Comparison of ENCODE assay signal across 1 cellular context in the genomic region with DNA sequence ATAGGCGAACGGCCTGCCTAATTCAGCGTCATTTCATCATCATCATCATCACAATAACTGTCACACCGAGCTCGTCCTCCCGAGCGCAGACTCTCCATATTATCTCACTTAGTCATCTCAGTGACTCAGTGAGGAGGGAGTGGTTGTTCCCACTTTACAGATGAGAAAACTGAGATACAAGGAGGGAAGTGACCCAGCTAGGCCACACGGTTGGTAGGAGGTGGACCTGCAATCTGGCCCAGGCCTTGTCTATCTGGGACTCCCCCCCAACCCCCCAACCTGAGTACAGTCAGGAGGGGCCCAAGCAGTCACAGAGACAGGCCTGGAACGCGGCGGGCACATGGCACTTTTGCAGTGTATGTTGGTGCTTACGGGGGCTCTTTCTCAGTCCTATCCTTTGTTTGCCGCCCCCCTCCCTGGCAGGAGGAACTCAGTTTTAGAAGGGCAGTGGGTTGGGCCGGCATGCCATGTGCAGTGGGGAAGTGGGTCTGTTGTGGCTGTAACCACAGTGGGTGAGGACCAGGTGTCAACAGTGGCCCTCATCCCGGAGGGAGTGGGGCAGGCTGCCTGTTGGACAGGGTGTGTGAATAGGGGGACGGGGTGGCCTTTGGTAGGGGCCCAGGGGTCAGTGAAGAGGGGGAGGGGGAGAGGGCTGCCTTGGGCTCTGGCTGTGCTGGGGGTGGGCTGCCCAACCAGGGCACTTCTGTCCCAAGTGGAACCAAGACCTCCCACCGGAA.
TF ChIP-seq lines count a peak whose summit lies in the region.

No MANE protein-coding gene starts in this region.

TF ChIP-seq in HepG2, 621 proteins besides CTCF, POLR2A, EP300 and RAD21 (continued from another document):
- TF ChIP-seq, protein P1, sequence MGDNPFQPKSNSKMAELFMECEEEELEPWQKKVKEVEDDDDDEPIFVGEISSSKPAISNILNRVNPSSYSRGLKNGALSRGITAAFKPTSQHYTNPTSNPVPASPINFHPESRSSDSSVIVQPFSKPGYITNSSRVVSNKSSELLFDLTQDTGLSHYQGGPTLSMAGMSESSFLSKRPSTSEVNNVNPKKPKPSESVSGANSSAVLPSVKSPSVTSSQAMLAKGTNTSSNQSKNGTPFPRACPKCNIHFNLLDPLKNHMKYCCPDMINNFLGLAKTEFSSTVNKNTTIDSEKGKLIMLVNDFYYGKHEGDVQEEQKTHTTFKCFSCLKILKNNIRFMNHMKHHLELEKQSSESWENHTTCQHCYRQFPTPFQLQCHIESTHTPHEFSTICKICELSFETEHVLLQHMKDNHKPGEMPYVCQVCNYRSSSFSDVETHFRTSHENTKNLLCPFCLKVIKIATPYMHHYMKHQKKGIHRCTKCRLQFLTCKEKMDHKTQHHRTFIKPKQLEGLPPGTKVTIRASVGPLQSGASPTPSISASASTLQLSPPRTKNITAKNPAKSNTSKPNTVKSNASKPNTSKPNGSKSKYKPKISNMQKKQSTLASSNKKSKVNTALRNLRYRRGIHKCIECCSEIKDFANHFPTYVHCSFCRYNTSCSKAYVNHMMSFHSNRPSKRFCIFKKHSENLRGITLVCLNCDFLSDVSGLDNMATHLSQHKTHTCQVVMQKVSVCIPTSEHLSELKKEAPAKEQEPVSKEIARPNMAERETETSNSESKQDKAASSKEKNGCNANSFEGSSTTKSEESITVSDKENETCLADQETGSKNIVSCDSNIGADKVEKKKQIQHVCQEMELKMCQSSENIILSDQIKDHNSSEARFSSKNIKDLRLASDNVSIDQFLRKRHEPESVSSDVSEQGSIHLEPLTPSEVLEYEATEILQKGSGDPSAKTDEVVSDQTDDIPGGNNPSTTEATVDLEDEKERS (CRISPR knock-in tag; IDR thresholded peaks at IDR 0.05) = 0 out of 2 replicates have a peak, but pooled peaks have one; percentile 8
- TF ChIP-seq ZNF678 (CRISPR knock-in tag; IDR thresholded peaks at IDR 0.05) (no peak), CHCHD3 (CRISPR knock-in tag; IDR thresholded peaks at IDR 0.05) (no peak), ZNF629 (CRISPR knock-in tag; conservative IDR thresholded peaks at IDR 0.05) (peak; percentile 99), ZNF224 (CRISPR knock-in tag; IDR thresholded peaks at IDR 0.05) (no peak), KDM1A (CRISPR knock-in tag; IDR thresholded peaks at IDR 0.05) (peak; percentile 97), JDP2 (CRISPR knock-in tag; IDR thresholded peaks at IDR 0.05; ENCODE audit: borderline replicate concordance) (no peak), MAFF (IDR thresholded peaks at IDR 0.05; ENCODE audit: low read depth, low read length) (no peak), SATB2 (CRISPR knock-in tag; IDR thresholded peaks at IDR 0.05) (no peak), TCF12 (IDR thresholded peaks at IDR 0.05) (no peak), TCF12 (CRISPR knock-in tag; IDR thresholded peaks at IDR 0.05) (no peak), FOXJ3 (CRISPR knock-in tag; IDR thresholded peaks at IDR 0.05; ENCODE audit: borderline replicate concordance) (no peak), KDM4B (CRISPR knock-in tag; IDR thresholded peaks at IDR 0.05) (no peak)
- TF ChIP-seq, protein P2, sequence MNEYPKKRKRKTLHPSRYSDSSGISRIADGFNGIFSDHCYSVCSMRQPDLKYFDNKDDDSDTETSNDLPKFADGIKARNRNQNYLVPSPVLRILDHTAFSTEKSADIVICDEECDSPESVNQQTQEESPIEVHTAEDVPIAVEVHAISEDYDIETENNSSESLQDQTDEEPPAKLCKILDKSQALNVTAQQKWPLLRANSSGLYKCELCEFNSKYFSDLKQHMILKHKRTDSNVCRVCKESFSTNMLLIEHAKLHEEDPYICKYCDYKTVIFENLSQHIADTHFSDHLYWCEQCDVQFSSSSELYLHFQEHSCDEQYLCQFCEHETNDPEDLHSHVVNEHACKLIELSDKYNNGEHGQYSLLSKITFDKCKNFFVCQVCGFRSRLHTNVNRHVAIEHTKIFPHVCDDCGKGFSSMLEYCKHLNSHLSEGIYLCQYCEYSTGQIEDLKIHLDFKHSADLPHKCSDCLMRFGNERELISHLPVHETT (CRISPR knock-in tag; conservative IDR thresholded peaks at IDR 0.05) = no peak
- TF ChIP-seq, protein P3, sequence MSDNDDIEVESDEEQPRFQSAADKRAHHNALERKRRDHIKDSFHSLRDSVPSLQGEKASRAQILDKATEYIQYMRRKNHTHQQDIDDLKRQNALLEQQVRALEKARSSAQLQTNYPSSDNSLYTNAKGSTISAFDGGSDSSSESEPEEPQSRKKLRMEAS (IDR thresholded peaks at IDR 0.05) = no peak
